8 cellular contexts compared by ENCODE assay signal in genomic region chr6:37566209-37566859, GRCh38.
DNase-seq lines count a peak whose midpoint lies in the region; ATAC-seq lines count a peak whose summit lies in the region.

No MANE protein-coding gene starts in this region.

- H3K36me3 Mint-ChIP-seq in memory B cell: no peaks in the 10 kb centered on the region

- H3K9me3 Mint-ChIP-seq in memory B cell: no peaks in the 10 kb centered on the region

- no peaks in the 10 kb centered on the region for H3K36me3 ChIP-seq in HAP-1 (replicated peaks)

- ATAC-seq in memory B cell (ENCODE audit: low read depth): peak; percentile 52
- no peak for ATAC-seq in HG03039 (IDR thresholded peaks at IDR 0.05; ENCODE audit: unreplicated experiment)

- H3K4me1 ChIP-seq in HAP-1: peaks cover 9% of the 10 kb centered on the region

- in situ Hi-C loops in HAP-1 (cut with MboI; ENCODE audit: low sequenced_read_pairs): no loop called here

- H3K4me1 Mint-ChIP-seq in memory B cell: peaks cover 41% of the 10 kb centered on the region

- no peaks in the 10 kb centered on the region for H3K27me3 ChIP-seq in HAP-1 (ENCODE audit: low read depth)

- no peaks in the 10 kb centered on the region for H3K9me3 ChIP-seq in HAP-1

- no peaks in the 10 kb centered on the region for H3K27me3 Mint-ChIP-seq in memory B cell

- H3K4me3 Mint-ChIP-seq in memory B cell: peak overlapping the region; percentile 71

- peak overlapping the region; percentile 96 for H3K27ac Mint-ChIP-seq in memory B cell

- DNase-seq in DMS 273 (lab: John Stamatoyannopoulos, UW; ENCODE audit: unreplicated experiment): peak; percentile 86
- peak; percentile 67 to 86 for DNase-seq in HAP-1 (ENCODE audit: low spot score in 2 of 2)
- peak; percentile 92 for DNase-seq in NCI-H2171 treated with DMSO at 0.1 percent for 48 hours (lab: John Stamatoyannopoulos, UW)
- peak; percentile 55 to 61 for DNase-seq in activated CD4-positive, alpha-beta T cell treated with anti-CD3 and anti-CD28 coated beads, Interleukin-2, amount 50 U/mL, for 24 hours (ENCODE audit: low read depth in 1 of 2, low spot score in 1 of 2)
- DNase-seq in dermis blood vessel endothelial cell: peak; percentile 64
- DNase-seq in memory B cell (ENCODE audit: low spot score in 2 of 2): peak; percentile 81 to 88
- DNase-seq in stimulated activated CD8-positive, alpha-beta memory T cell treated with anti-CD3 and anti-CD28 coated beads, Interleukin-15, amount 100 ng/mL, for 24 hours (ENCODE audit: low read depth): peak; percentile 67

- H3K4me3 ChIP-seq in HAP-1: peak overlapping the region; percentile 32
